9 cellular contexts compared by ENCODE assay signal in genomic region chr14:94128216-94128839, GRCh38. TPM values are rescaled to one million over a fixed set of nuclear protein-coding genes. Genes with fewer than 3 reads are reported as not detected.
DNase-seq lines count a peak whose midpoint lies in the region; ATAC-seq and TF ChIP-seq lines count a peak whose summit lies in the region.
"Had no signal": no experiment of that assay in that cellular context is flagged by ENCODE, and none has a peak within 500 bp of the region (broad histone marks: within the 10 kb centered on the region; RNA-seq: fewer than 3 reads in every experiment).

No MANE protein-coding gene starts in this region.

- H3K36me3 ChIP-seq in HCT116 (ENCODE audit: control insufficient read depth in 1 of 2, insufficient read depth in 2 of 2, low read length in 2 of 2): no peaks in the 10 kb centered on the region
- no peaks in the 10 kb centered on the region for H3K36me3 ChIP-seq in breast epithelium

- RAD21 ChIA-PET in HCT116 (lab: Charles Lee; ENCODE audit: low non-redundant PET in 1 of 2, low total read pairs in 2 of 2, uncharacterized antibody in 2 of 2, unreplicated experiment in 2 of 2): interaction anchor here (0.7 to 1.7 kb wide), 2 partner anchors 77 to 144 kb away, joined by 3 read pairs; no protein-coding TSS in a partner anchor

- TSS peak; percentile 67 for BruUV-seq in HCT116 (replicated peaks; lab: Mats Ljungman, UMichigan)

- peak overlapping the region; percentile 87 to 93 (median 90) for H3K4me3 Mint-ChIP-seq in naive thymus-derived CD8-positive, alpha-beta T cell

- ATAC-seq in HCT116: no peak
- no peak for ATAC-seq in naive thymus-derived CD8-positive, alpha-beta T cell
- ATAC-seq in HG02981 (IDR thresholded peaks at IDR 0.05; ENCODE audit: unreplicated experiment): no peak

- H3K9me3 ChIP-seq in HCT116 (ENCODE audit: control insufficient read depth in 1 of 2, insufficient read depth in 1 of 2, low read depth in 1 of 2, low read length in 2 of 2) (no peaks in the 10 kb centered on the region), breast epithelium (no peaks in the 10 kb centered on the region)

- peak overlapping the region; percentile 61 to 93 (median 78) for H3K27ac Mint-ChIP-seq in naive thymus-derived CD8-positive, alpha-beta T cell

- no peak for DNase-seq in AG10803 (ENCODE audit: low read depth)
- DNase-seq in HCT116 (ENCODE audit: low read depth, low spot score): no peak
- DNase-seq in breast epithelium (ENCODE audit: low spot score in 2 of 2): no peak
- no peak for DNase-seq in naive thymus-derived CD8-positive, alpha-beta T cell
- no peak for DNase-seq in amygdala (lab: John Stamatoyannopoulos, UW)
- no peak for DNase-seq in EL
- no peak for DNase-seq in NCI-H1417 (lab: John Stamatoyannopoulos, UW)
- DNase-seq: effector CD4-positive, alpha-beta T cell had no signal

- no peaks in the 10 kb centered on the region for H3K79me2 ChIP-seq in HCT116 (ENCODE audit: insufficient read depth, low read length)

- peaks cover 19 to 23% (median 20%) of the 10 kb centered on the region in 4 donors for H3K4me1 Mint-ChIP-seq in naive thymus-derived CD8-positive, alpha-beta T cell

- no peaks in the 10 kb centered on the region for H3K27me3 ChIP-seq in HCT116 (ENCODE audit: insufficient read depth, low read length)
- H3K27me3 ChIP-seq in breast epithelium: no peaks in the 10 kb centered on the region

- H3K36me3 Mint-ChIP-seq in naive thymus-derived CD8-positive, alpha-beta T cell: peaks cover 2 to 4% (median 3%) of the 10 kb centered on the region in 3 donors

- peaks cover 0 to 6% (median 0%) of the 10 kb centered on the region in 5 donors for H3K27me3 Mint-ChIP-seq in naive thymus-derived CD8-positive, alpha-beta T cell

- no peaks in the 10 kb centered on the region for H3K9me2 ChIP-seq in HCT116 (ENCODE audit: insufficient read depth)

- CTCF ChIA-PET in HCT116 (lab: Charles Lee): interaction anchor here (1.1 kb wide), 1 partner anchor 295 kb away, joined by 3 read pairs; no protein-coding TSS in a partner anchor

- peak overlapping the region; percentile 67; the same call in 1 of the 2 replicates for H3K9ac ChIP-seq in HCT116 (ENCODE audit: low read length)

- peak overlapping the region; percentile 87 for H3K4me2 ChIP-seq in HCT116 (ENCODE audit: low read length)

- intact Hi-C loops in HCT116 (cut with micrococcal nuclease): no loop called here
- intact Hi-C loops in breast epithelium (cut with DNase I; ENCODE audit: low total_unique reads): loop anchor here (10.0 kb wide), 1 partner anchor 94 kb away; no protein-coding TSS in a partner anchor

- no peaks in the 10 kb centered on the region for H4K20me1 ChIP-seq in HCT116 (ENCODE audit: insufficient read depth)

- H3K4me1 ChIP-seq in HCT116 (ENCODE audit: control insufficient read depth in 1 of 2, insufficient read depth in 2 of 2, low read length in 2 of 2): peaks cover 6 to 22% of the 10 kb centered on the region in 2 experiments; a peak in 3 of 4 replicates
- no peaks in the 10 kb centered on the region for H3K4me1 ChIP-seq in breast epithelium

- TF ChIP-seq CTCF in AG10803 (conservative IDR thresholded peaks at IDR 0.05; ENCODE audit: low read length) (no peak), HCT116 (IDR thresholded peaks at IDR 0.05 in 2 of 3, conservative IDR thresholded peaks at IDR 0.05 in 1 of 3; ENCODE audit: borderline replicate concordance in 1 of 3, insufficient read depth in 1 of 3, low read depth in 2 of 3, low read length in 2 of 3) (no peak), breast epithelium (IDR thresholded peaks at IDR 0.05) (no peak)

- H3K4me3 ChIP-seq in AG10803 (ENCODE audit: low read length) (peak overlapping the region; percentile 78), HCT116 (replicated peaks in 1 of 2; ENCODE audit: low read depth in 1 of 2, low read length in 2 of 2) (peak overlapping the region; percentile 69 to 82), breast epithelium (peak overlapping the region in 1 of 3 donors; percentile 66)

- peaks cover 0 to 2% (median 0%) of the 10 kb centered on the region in 9 donors for H3K9me3 Mint-ChIP-seq in naive thymus-derived CD8-positive, alpha-beta T cell

- no peak for TF ChIP-seq RAD21 in HCT116 (IDR thresholded peaks at IDR 0.05; ENCODE audit: low read depth)

- POLR2A ChIA-PET in HCT116 (lab: Charles Lee): interaction anchor here (1.2 kb wide), 1 partner anchor 13 kb away, joined by 3 read pairs; no protein-coding TSS in a partner anchor
- POLR2A ChIA-PET in naive thymus-derived CD8-positive, alpha-beta T cell (lab: Charles Lee): interaction anchor here (0.7 to 2.7 kb wide), 5 partner anchors 10 to 157 kb away, joined by 3 to 18 read pairs (median 3); partner anchors contain the start of genes DDX24 and IFI27L1

- TF ChIP-seq POLR2A in HCT116 (IDR thresholded peaks at IDR 0.05; ENCODE audit: borderline replicate concordance, extremely low read depth, insufficient read depth, insufficient read length): no peak
- TF ChIP-seq POLR2A in breast epithelium (IDR thresholded peaks at IDR 0.05): no peak

- no peak overlapping the region for H3K27ac ChIP-seq in HCT116 (ENCODE audit: low read depth, low read length)
- peak overlapping the region; percentile 88 to 93 for H3K27ac ChIP-seq in breast epithelium

- no peak overlapping the region for H2AFZ ChIP-seq in HCT116 (ENCODE audit: low read depth, low read length, poor library complexity, severe bottlenecking)

TF ChIP-seq in HCT116, 20 proteins besides CTCF, POLR2A, EP300 and RAD21 (continues in another document):
- no peak for TF ChIP-seq YY1 (IDR thresholded peaks at IDR 0.05; ENCODE audit: extremely low read depth, insufficient replicate concordance, low read depth, low read length)
- no peak for TF ChIP-seq REST (IDR thresholded peaks at IDR 0.05; ENCODE audit: low read depth)
- TF ChIP-seq ZFX (IDR thresholded peaks at IDR 0.05): no peak
- no peak for TF ChIP-seq EZH2phosphoT487 (IDR thresholded peaks at IDR 0.05; ENCODE audit: borderline replicate concordance)
- TF ChIP-seq POLR2AphosphoS5 (IDR thresholded peaks at IDR 0.05; ENCODE audit: low read depth, low read length): no peak
- no peak for TF ChIP-seq SIN3A (IDR thresholded peaks at IDR 0.05; ENCODE audit: low read depth)
- no peak for TF ChIP-seq EGR1 (IDR thresholded peaks at IDR 0.05; ENCODE audit: low read depth)
- TF ChIP-seq, protein P1, sequence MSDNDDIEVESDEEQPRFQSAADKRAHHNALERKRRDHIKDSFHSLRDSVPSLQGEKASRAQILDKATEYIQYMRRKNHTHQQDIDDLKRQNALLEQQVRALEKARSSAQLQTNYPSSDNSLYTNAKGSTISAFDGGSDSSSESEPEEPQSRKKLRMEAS (IDR thresholded peaks at IDR 0.05): no peak
- TF ChIP-seq ATF3 (IDR thresholded peaks at IDR 0.05): no peak

RNA-seq across cellular contexts. Expression of gene IFI27L2, which starts 1.1 kb away (rescaled TPM):
- total RNA-seq in HCT116 (2021; ENCODE audit: unreplicated experiment) (42.9 TPM), breast epithelium (10 to 100 TPM; 74.2 to 98.8 (median 92.1) TPM)
- polyA plus RNA-seq in HCT116 (2012): 78.8 and 80.0 TPM in 2 replicates
- total RNA-seq in naive thymus-derived CD8-positive, alpha-beta T cell: 10 to 100 TPM; 27.5 to 29.5 TPM
- polyA plus RNA-seq in naive thymus-derived CD8-positive, alpha-beta T cell: 10 to 100 TPM; 59.3 to 86.5 (median 64.2) TPM

RNA-seq across cellular contexts. Expression of gene IFI27, which starts 17.8 kb away (rescaled TPM):
- total RNA-seq in HCT116 (2021; ENCODE audit: unreplicated experiment) (3.8 TPM), breast epithelium (100 to 1,000 TPM; 101 to 196 (median 160) TPM)
- polyA plus RNA-seq in HCT116 (2012): 3.4 and 7.8 TPM in 2 replicates
- total RNA-seq in naive thymus-derived CD8-positive, alpha-beta T cell: 1 to 10 TPM in 1 of 2 experiments, not detected in 1; 1.8 TPM
- not detected for polyA plus RNA-seq in naive thymus-derived CD8-positive, alpha-beta T cell

RNA-seq across cellular contexts. Expression of gene PPP4R4, which starts 45.8 kb away (rescaled TPM):
- total RNA-seq in HCT116 (2021; ENCODE audit: unreplicated experiment): 5.5 TPM
- polyA plus RNA-seq in HCT116 (2012): 1.3 and 1.9 TPM in 2 replicates
- total RNA-seq in breast epithelium: 1 to 10 TPM in 2 of 3 donors, under 1 TPM in 1; 0.48 to 7.9 (median 7.2) TPM
- 1 to 10 TPM in 1 of 2 experiments, under 1 TPM in 1; 0.52 to 1.5 TPM for total RNA-seq in naive thymus-derived CD8-positive, alpha-beta T cell
- polyA plus RNA-seq in naive thymus-derived CD8-positive, alpha-beta T cell: under 1 TPM in 2 of 3 donors, not detected in 1; 0.07 to 0.16 TPM

RNA-seq across cellular contexts. Expression of gene IFI27L1, which starts 47.2 kb away (rescaled TPM):
- total RNA-seq in HCT116 (2021; ENCODE audit: unreplicated experiment) (26.0 TPM), breast epithelium (10 to 100 TPM in 2 of 3 donors, 1 to 10 TPM in 1; 6.6 to 14.5 (median 10.6) TPM)
- polyA plus RNA-seq in HCT116 (2012): 22.5 and 28.7 TPM in 2 replicates
- 1 to 10 TPM; 6.9 to 8.4 TPM for total RNA-seq in naive thymus-derived CD8-positive, alpha-beta T cell
- 1 to 10 TPM; 4.3 to 7.9 (median 6.6) TPM for polyA plus RNA-seq in naive thymus-derived CD8-positive, alpha-beta T cell

RNA-seq across cellular contexts. Expression of gene DDX24, which starts 47.3 kb away (rescaled TPM):
- 169 TPM for total RNA-seq in HCT116 (2021; ENCODE audit: unreplicated experiment)
- 95.1 and 115 TPM in 2 replicates for polyA plus RNA-seq in HCT116 (2012)
- 100 to 1,000 TPM; 156 to 201 (median 172) TPM for total RNA-seq in breast epithelium
- 100 to 1,000 TPM; 315 to 319 TPM for total RNA-seq in naive thymus-derived CD8-positive, alpha-beta T cell
- 100 to 1,000 TPM; 185 to 274 (median 244) TPM for polyA plus RNA-seq in naive thymus-derived CD8-positive, alpha-beta T cell

Comparison
In these comparisons a context has a peak if more than half of its experiments do, and no peak if none do; other contexts are left out.
1. RNA of gene IFI27, which starts 17.8 kb away (total RNA-seq): 101 to 196 TPM in breast epithelium; 3.8 TPM in HCT116 (single experiment) and 1.8 TPM in naive thymus-derived CD8-positive, alpha-beta T cell; every median in the first group is over 10 times any median in the second.